ENCODE assay signal across 15 cellular contexts in genomic region chr12:52452101-52452500, GRCh38. TPM values are rescaled to one million over a fixed set of nuclear protein-coding genes. Genes with fewer than 3 reads are reported as not detected.
"Had no signal": no experiment of that assay in that cellular context is flagged by ENCODE, and none has a peak within 500 bp of the region (broad histone marks: within the 10 kb centered on the region; RNA-seq: fewer than 3 reads in every experiment).

Gene KRT6B, minus strand, starts transcription at chr12:52452146. Its CDS starts 68 bp downstream, at chr12:52452078.

- H3K4me3 Mint-ChIP-seq: naive thymus-derived CD8-positive, alpha-beta T cell had no signal

- H3K4me3 ChIP-seq: lung, right lobe of liver had no signal

- DNase-seq: amniotic stem cell; brain microvascular endothelial cell; hypothalamus; naive thymus-derived CD8-positive, alpha-beta T cell; right lobe of liver; stimulated activated CD4-positive, alpha-beta T cell treated with anti-CD3 and anti-CD28 coated beads, Interleukin-2, amount 100 ng/mL, for 24 hours; stimulated activated CD8-positive, alpha-beta memory T cell treated with anti-CD3 and anti-CD28 coated beads, Interleukin-4, amount 100 ng/mL, for 48 hours; stimulated activated naive CD8-positive, alpha-beta T cell treated with anti-CD3 and anti-CD28 coated beads, Interleukin-15, Interleukin-2, amounts not matched to agents 100 U/mL and 50 U/mL, for 24 hours had no signal

- H3K36me3 Mint-ChIP-seq: activated naive CD4-positive, alpha-beta T cell treated with anti-CD3 and anti-CD28 coated beads, Interleukin-2, amount 50 U/mL, for 72 hours; naive thymus-derived CD8-positive, alpha-beta T cell had no signal

- H3K9me3 Mint-ChIP-seq: activated naive CD4-positive, alpha-beta T cell treated with anti-CD3 and anti-CD28 coated beads, Interleukin-2, amount 50 U/mL, for 72 hours; naive thymus-derived CD8-positive, alpha-beta T cell had no signal

- H3K27me3 ChIP-seq: brain microvascular endothelial cell, right lobe of liver had no signal

- H3K27ac ChIP-seq: brain microvascular endothelial cell, neutrophil, right lobe of liver had no signal

- H3K4me1 ChIP-seq: right lobe of liver had no signal

- H3K36me3 ChIP-seq: brain microvascular endothelial cell, neutrophil, right lobe of liver had no signal

- H3K9me3 ChIP-seq: neutrophil, right lobe of liver had no signal

- ATAC-seq: activated naive CD4-positive, alpha-beta T cell treated with anti-CD3 and anti-CD28 coated beads, Interleukin-2, amount 50 U/mL, for 72 hours; naive thymus-derived CD8-positive, alpha-beta T cell; stimulated activated naive CD8-positive, alpha-beta T cell treated with anti-CD3 and anti-CD28 coated beads, Interleukin-15, Interleukin-2, amounts not matched to agents 100 U/mL and 50 U/mL, for 24 hours had no signal

- H3K27ac Mint-ChIP-seq: activated naive CD4-positive, alpha-beta T cell treated with anti-CD3 and anti-CD28 coated beads, Interleukin-2, amount 50 U/mL, for 72 hours; naive thymus-derived CD8-positive, alpha-beta T cell; progenitor cell of endocrine pancreas had no signal

RNA-seq across cellular contexts. Expression of gene KRT6B, which starts in this region (rescaled TPM):
- total RNA-seq: activated naive CD4-positive, alpha-beta T cell treated with anti-CD3 and anti-CD28 coated beads, Interleukin-2, amount 50 U/mL, for 72 hours; endothelial cell of umbilical vein; mononuclear cell; naive thymus-derived CD8-positive, alpha-beta T cell; progenitor cell of endocrine pancreas; T-helper 2 cell treated with Interferon-gamma antibody and Interleukin-4, amounts not matched to agents 100 ng/mL and 5 ng/mL, for 36 hours had no signal
- polyA plus RNA-seq: naive thymus-derived CD8-positive, alpha-beta T cell had no signal
